8 cellular contexts compared by ENCODE assay signal in the genomic region with DNA sequence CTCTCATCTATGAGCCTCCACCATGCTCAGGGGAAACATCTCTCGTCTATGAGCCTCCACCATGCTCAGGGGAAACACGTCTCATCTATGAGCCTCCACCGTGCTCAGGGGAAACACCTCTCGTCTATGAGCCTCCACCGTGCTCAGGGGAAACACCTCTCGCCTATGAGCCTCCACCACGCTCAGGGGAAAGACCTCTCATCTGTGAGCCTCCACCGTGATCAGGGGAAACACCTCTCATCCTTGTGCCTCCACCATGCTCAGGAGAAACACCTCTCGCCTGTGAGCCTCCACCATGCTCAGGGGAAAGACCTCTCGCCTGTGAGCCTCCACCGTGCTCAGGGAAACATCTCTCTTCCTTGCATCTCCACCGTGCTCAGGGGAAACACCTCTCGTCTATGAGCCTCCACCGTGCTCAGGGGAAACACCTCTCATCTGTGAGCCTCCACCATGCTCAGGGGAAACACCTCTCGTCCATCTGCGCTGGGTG. TPM values are rescaled to one million over a fixed set of nuclear protein-coding genes. Genes with fewer than 3 reads are reported as not detected.
DNase-seq lines count a peak whose midpoint lies in the region; ATAC-seq, FAIRE-seq and TF ChIP-seq lines count a peak whose summit lies in the region.
"Not testable (repeated sequence)": the region's sequence is repeated elsewhere in the genome, so short reads cannot be mapped to it uniquely, and the experiment has no call there.
"Had no signal": no experiment of that assay in that cellular context is flagged by ENCODE, and none has a peak within 500 bp of the region (broad histone marks: within the 10 kb centered on the region; RNA-seq: fewer than 3 reads in every experiment).

No MANE protein-coding gene starts in this region.

- TF ChIP-seq RAD21 in GM12878 (IDR thresholded peaks at IDR 0.05; ENCODE audit: insufficient read depth, low read depth, low read length), result not testable (repeated sequence)

- not testable (repeated sequence) for H3K27ac ChIP-seq in GM12878 (ENCODE audit: control insufficient read depth, insufficient read depth); endodermal cell (ENCODE audit: low read depth, low read length); neural progenitor cell

- not testable (repeated sequence) for H3K36me3 ChIP-seq in GM12878 (ENCODE audit: control insufficient read depth in 2 of 2, insufficient read depth in 2 of 2, low read length in 1 of 2); endodermal cell (ENCODE audit: control insufficient read depth, insufficient read depth, low read length); neural progenitor cell

- not testable (repeated sequence) for H3K4me1 ChIP-seq in GM12878 (ENCODE audit: control insufficient read depth, insufficient read depth, low read length); endodermal cell (ENCODE audit: control insufficient read depth, insufficient read depth, low read length)
- peaks cover 25% of the 10 kb centered on the region for H3K4me1 ChIP-seq in neural progenitor cell

- H3K27ac Mint-ChIP-seq in WTC11, result peak overlapping the region; percentile 39; the same call in 1 of the 2 replicates
- H3K27ac Mint-ChIP-seq in endodermal cell, result not testable (repeated sequence)
- H3K27ac Mint-ChIP-seq in neural progenitor cell, result peak overlapping the region; percentile 23
- peak overlapping the region; percentile 53 for H3K27ac Mint-ChIP-seq in stimulated activated naive B cell treated with anti-CD40 and anti-IgM and Interleukin-4, amounts not matched to agents 10 μg/mL and 1 μg/mL and 100 μg/mL, for 72 hours

- BruUV-seq in GM12878 (replicated peaks; lab: Mats Ljungman, UMichigan), result not testable (repeated sequence)

- SMC1A ChIA-PET in GM12878 (lab: Charles Lee; ENCODE audit: uncharacterized antibody, unreplicated experiment), result not testable (repeated sequence)

- intact Hi-C loops in GM12878 (cut with micrococcal nuclease; ENCODE audit: unreplicated experiment), result loop anchor here (2.0 kb wide), 1 partner anchor 97 kb away; a partner anchor contains a TSS

- H3K4me2 ChIP-seq in GM12878 (ENCODE audit: control insufficient read depth, insufficient read depth); neural progenitor cell: not testable (repeated sequence)

- not testable (repeated sequence) for H3K27me3 ChIP-seq in GM12878 (replicated peaks in 1 of 2; ENCODE audit: control insufficient read depth in 2 of 2, insufficient read depth in 2 of 2, low read length in 1 of 2); endodermal cell (ENCODE audit: control insufficient read depth, insufficient read depth, low read length, poor library complexity, severe bottlenecking); neural progenitor cell

- H3F3A ChIP-seq in neural progenitor cell (ENCODE audit: low read depth), result not testable (repeated sequence)

- H3K9me3 Mint-ChIP-seq in WTC11; endodermal cell; neural progenitor cell; stimulated activated naive B cell treated with anti-CD40 and anti-IgM and Interleukin-4, amounts not matched to agents 10 μg/mL and 1 μg/mL and 100 μg/mL, for 72 hours: not testable (repeated sequence)

- not testable (repeated sequence) for H3K36me3 Mint-ChIP-seq in WTC11; endodermal cell (ENCODE audit: low read depth); neural progenitor cell; stimulated activated naive B cell treated with anti-CD40 and anti-IgM and Interleukin-4, amounts not matched to agents 10 μg/mL and 1 μg/mL and 100 μg/mL, for 72 hours

- H3K27me3 Mint-ChIP-seq in WTC11 (ENCODE audit: low read depth); endodermal cell (ENCODE audit: insufficient read depth); neural progenitor cell (ENCODE audit: insufficient read depth, low read depth): not testable (repeated sequence)
- H3K27me3 Mint-ChIP-seq in stimulated activated naive B cell treated with anti-CD40 and anti-IgM and Interleukin-4, amounts not matched to agents 10 μg/mL and 1 μg/mL and 100 μg/mL, for 72 hours, result peaks cover 4 to 29% of the 10 kb centered on the region in 2 donors

- FAIRE-seq in GM12892 (lab: Jason Lieb, UNC) (peak; percentile 76), GM12878 (lab: Jason Lieb, UNC) (peak; percentile 91)

- in situ Hi-C loops in GM12878 (cut with MboI), result loop anchor here (5.0 kb wide), 1 partner anchor 98 kb away; a partner anchor contains a TSS

- not testable (repeated sequence) for H4K20me1 ChIP-seq in GM12878 (ENCODE audit: control insufficient read depth, insufficient read depth); neural progenitor cell (ENCODE audit: low read depth)

- RAD21 ChIA-PET in GM12878 (lab: Charles Lee; ENCODE audit: unreplicated experiment), result not testable (repeated sequence)

- H3K4me3 ChIP-seq in GM12878; endodermal cell (ENCODE audit: low read length); neural progenitor cell: not testable (repeated sequence)

- not testable (repeated sequence) for H3K4me3 Mint-ChIP-seq in WTC11; endodermal cell; neural progenitor cell; stimulated activated naive B cell treated with anti-CD40 and anti-IgM and Interleukin-4, amounts not matched to agents 10 μg/mL and 1 μg/mL and 100 μg/mL, for 72 hours

- TF ChIP-seq CTCF in WTC11 (IDR thresholded peaks at IDR 0.05); GM12878 (IDR thresholded peaks at IDR 0.05 in 2 of 3, conservative IDR thresholded peaks at IDR 0.05 in 1 of 3; ENCODE audit: control insufficient read depth in 2 of 3, extremely low read depth in 1 of 3, insufficient read depth in 1 of 3, low read depth in 3 of 3, low read length in 3 of 3); endodermal cell (conservative IDR thresholded peaks at IDR 0.05); neural progenitor cell (IDR thresholded peaks at IDR 0.05): not testable (repeated sequence)

- H2AFZ ChIP-seq in GM12878 (ENCODE audit: control insufficient read depth, low read depth, low read length); neural progenitor cell (replicated peaks): not testable (repeated sequence)

- not testable (repeated sequence) for H3K4me1 Mint-ChIP-seq in WTC11; endodermal cell; stimulated activated naive B cell treated with anti-CD40 and anti-IgM and Interleukin-4, amounts not matched to agents 10 μg/mL and 1 μg/mL and 100 μg/mL, for 72 hours
- peaks cover 32% of the 10 kb centered on the region for H3K4me1 Mint-ChIP-seq in neural progenitor cell

- POLR2A ChIA-PET in WTC11 (lab: Charles Lee); GM12878 (lab: Charles Lee): not testable (repeated sequence)

- CTCF ChIA-PET in WTC11 (lab: Charles Lee); GM12878 (lab: Yijun Ruan, JAX): not testable (repeated sequence)

- not testable (repeated sequence) for DNase-seq in GM12892 (ENCODE audit: insufficient read length); WTC11 (ENCODE audit: low spot score); neural progenitor cell (ENCODE audit: low spot score)
- DNase-seq in activated T-cell treated with anti-CD3 and anti-CD28 coated beads, Interleukin-2, amount 50 U/mL, for 1 hour, result peak; percentile 19
- peak; percentile 48 for DNase-seq in GM12878 (ENCODE audit: low read depth, low spot score)
- DNase-seq in endodermal cell, result peak; percentile 35
- DNase-seq in stimulated activated naive B cell treated with anti-CD40 and anti-IgM and Interleukin-4, amounts not matched to agents 10 μg/mL and 1 μg/mL and 100 μg/mL, for 72 hours, result peak; percentile 64

- WGBS in GM12878 (ENCODE audit: insufficient coverage, insufficient replicate concordance, low lambda C conversion rate, missing lambda C conversion rate), result under 1% methylated on average over 16 of the region's 16 CpGs
- WGBS in endodermal cell (ENCODE audit: insufficient coverage in 1 of 2, insufficient read length in 1 of 2), 2 experiments, result 69 to 70% methylated on average over 10 to 16 of the region's 16 CpGs

- H3K79me2 ChIP-seq in GM12878 (ENCODE audit: control insufficient read depth, insufficient read depth, low read length); neural progenitor cell (ENCODE audit: low read depth): not testable (repeated sequence)

- TF ChIP-seq POLR2A in GM12892 (IDR thresholded peaks at IDR 0.05; ENCODE audit: low read depth, low read length); GM12878 (IDR thresholded peaks at IDR 0.05; ENCODE audit: low read depth, low read length): not testable (repeated sequence)

- not testable (repeated sequence) for H3K9ac ChIP-seq in GM12878 (ENCODE audit: control insufficient read depth, insufficient read depth, low read length); endodermal cell (ENCODE audit: extremely low read depth, low read length, poor library complexity, severe bottlenecking); neural progenitor cell

- not testable (repeated sequence) for ATAC-seq in WTC11
- ATAC-seq in GM12878, result peak; percentile 61
- peak in 1 of 2 donors; percentile 72 for ATAC-seq in stimulated activated naive B cell treated with anti-CD40 and anti-IgM and Interleukin-4, amounts not matched to agents 10 μg/mL and 1 μg/mL and 100 μg/mL, for 72 hours (replicated peaks)

- not testable (repeated sequence) for H3K9me3 ChIP-seq in GM12878 (replicated peaks; ENCODE audit: control insufficient read depth, insufficient read depth, low read length); endodermal cell (ENCODE audit: control insufficient read depth, low read length); neural progenitor cell (ENCODE audit: low read depth)

- TF ChIP-seq EP300 in GM12878 (IDR thresholded peaks at IDR 0.05; ENCODE audit: borderline replicate concordance in 1 of 2, control insufficient read depth in 1 of 2, low read depth in 2 of 2, low read length in 2 of 2), result not testable (repeated sequence)

RNA-seq across cellular contexts. Expression of a gene that starts 30.3 kb away (rescaled TPM):
- polyA plus RNA-seq in GM12892 (2012; ENCODE audit: missing spikeins), result 0.15 TPM
- total RNA-seq in WTC11 (2021) (2.3 to 4.4 TPM (median 3.1 TPM) in 3 replicates), GM12878 (2014; rRNA removed) (not detected in 2 replicates), GM12878 (2014; rRNA removed; fragmentation: Illumina TruSeq; extraction: Trizol) (not detected in 2 replicates), GM12878 (2021) (0.13 TPM in 1 of 2 replicates, not detected in the other), endodermal cell (1 to 10 TPM in 1 of 2 donors, under 1 TPM in 1; 0.75 to 1.3 TPM), neural progenitor cell (ENCODE audit: low replicate concordance) (0.25 and 0.60 TPM in 2 replicates)
- 0.86 and 1.4 TPM in 2 replicates for total RNA-seq in GM12878 (2013; cell fraction: nucleolus; rRNA removed)
- polyA plus RNA-seq in GM12878 (2011; ENCODE audit: low read depth), result 0.25 TPM
- polyA plus RNA-seq in GM12878 (2011; rRNA removed) (not detected in 2 replicates), GM12878 (2014; fragmentation: Illumina TruSeq; extraction: Trizol) (0.01 TPM in 1 of 2 replicates, not detected in the other), GM12878 (2014; fragmentation: Nextera tagmentation; extraction: Ambion mirVana) (under 1 TPM in 1 of 2 experiments, not detected in 1; 0.09 TPM), GM12878 (2014; rRNA removed) (0.10 TPM in 1 of 2 replicates, not detected in the other), GM12878 (2016; fragmentation: Nextera tagmentation; extraction: Ambion mirVana) (not detected)
- 0.13 TPM in 1 of 2 replicates, not detected in the other for polyA plus RNA-seq in GM12878 (2011; cell fraction: cytosol; rRNA removed)
- polyA plus RNA-seq in GM12878 (2011; cell fraction: nucleus; rRNA removed), result 0.59 and 0.63 TPM in 2 replicates
- polyA plus RNA-seq in GM12878 (2012), result 0.20 and 0.55 TPM in 2 replicates
- 0.44 TPM in 1 of 2 replicates, not detected in the other for polyA minus RNA-seq in GM12878 (2011; rRNA and poly(A)+ RNA removed)
- not detected in 2 replicates for polyA minus RNA-seq in GM12878 (2011; cell fraction: cytosol; rRNA and poly(A)+ RNA removed)
- polyA minus RNA-seq in GM12878 (2011; cell fraction: nucleus; rRNA and poly(A)+ RNA removed), result not detected in 2 replicates
- polyA plus RNA-seq in endodermal cell (2013, experiment 1 of 2), result 2.3 TPM
- polyA plus RNA-seq in endodermal cell (2013, experiment 2 of 2), result 1.9 TPM
- polyA plus RNA-seq: CD14-positive monocyte had no signal
